ENCODE assay signal across 8 cellular contexts in the genomic region with DNA sequence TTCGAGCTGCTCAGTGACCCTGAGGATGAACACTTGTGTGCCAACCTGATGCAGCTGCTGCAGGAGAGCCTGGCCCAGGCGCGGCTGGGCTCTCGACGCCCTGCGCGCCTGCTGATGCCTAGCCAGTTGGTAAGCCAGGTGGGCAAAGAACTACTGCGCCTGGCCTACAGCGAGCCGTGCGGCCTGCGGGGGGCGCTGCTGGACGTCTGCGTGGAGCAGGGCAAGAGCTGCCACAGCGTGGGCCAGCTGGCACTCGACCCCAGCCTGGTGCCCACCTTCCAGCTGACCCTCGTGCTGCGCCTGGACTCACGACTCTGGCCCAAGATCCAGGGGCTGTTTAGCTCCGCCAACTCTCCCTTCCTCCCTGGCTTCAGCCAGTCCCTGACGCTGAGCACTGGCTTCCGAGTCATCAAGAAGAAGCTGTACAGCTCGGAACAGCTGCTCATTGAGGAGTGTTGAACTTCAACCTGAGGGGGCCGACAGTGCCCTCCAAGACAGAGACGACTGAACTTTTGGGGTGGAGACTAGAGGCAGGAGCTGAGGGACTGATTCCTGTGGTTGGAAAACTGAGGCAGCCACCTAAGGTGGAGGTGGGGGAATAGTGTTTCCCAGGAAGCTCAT. TPM values are rescaled to one million over a fixed set of nuclear protein-coding genes. Genes with fewer than 3 reads are reported as not detected.
DNase-seq lines count a peak whose midpoint lies in the region; ATAC-seq and TF ChIP-seq lines count a peak whose summit lies in the region.

No MANE protein-coding gene starts in this region.

- no peak overlapping the region for H2BK120ac ChIP-seq in trophoblast cell (ENCODE audit: insufficient read depth, low read length, poor library complexity)

- H3K27ac ChIP-seq in GM23338 (ENCODE audit: low read depth) (no peak overlapping the region), RWPE2 (ENCODE audit: poor library complexity, severe bottlenecking) (peak overlapping the region; percentile 99), heart left ventricle (peak overlapping the region; percentile 95 to 100 (median 99)), trophoblast cell (ENCODE audit: low read depth, low read length) (peak overlapping the region; percentile 62)

- POLR2A ChIA-PET in activated naive CD8-positive, alpha-beta T cell treated with anti-CD3 and anti-CD28 coated beads, Interleukin-2, amount 10 ng/mL, durations not matched to agents 7 days and 5 days (lab: Charles Lee) = interaction anchor here (0.6 to 53.3 kb wide), 16 partner anchors 10 to 205 kb away, joined by 3 to 1812 read pairs (median 10); a partner anchor contains a TSS

- TF ChIP-seq CTCF in AG10803 (conservative IDR thresholded peaks at IDR 0.05; ENCODE audit: low read length) = peak; percentile 70
- TF ChIP-seq CTCF in GM23338 (conservative IDR thresholded peaks at IDR 0.05; ENCODE audit: low read depth in 2 of 2) = peak; percentile 73 to 84
- peak; percentile 34 for TF ChIP-seq CTCF in RWPE2 (IDR thresholded peaks at IDR 0.05; ENCODE audit: poor library complexity, severe bottlenecking)
- TF ChIP-seq CTCF in heart left ventricle (IDR thresholded peaks at IDR 0.05) = peak; percentile 44 to 75 (median 61)

- H4K91ac ChIP-seq in trophoblast cell (ENCODE audit: low read depth, low read length) = peak overlapping the region; percentile 63

- H3F3A ChIP-seq in GM23338 (replicated peaks; ENCODE audit: low read depth) = peaks cover 25% of the 10 kb centered on the region; the same call in 1 of the 2 replicates

- H3K27me3 Mint-ChIP-seq in GM23338 (ENCODE audit: insufficient read depth, low read depth, poor library complexity) = peaks cover 26% of the 10 kb centered on the region
- no peaks in the 10 kb centered on the region for H3K27me3 Mint-ChIP-seq in activated naive CD8-positive, alpha-beta T cell treated with anti-CD3 and anti-CD28 coated beads, Interleukin-2, amount 10 ng/mL, durations not matched to agents 7 days and 5 days

- no peak overlapping the region for H2AK5ac ChIP-seq in trophoblast cell (ENCODE audit: low read length)

- H3K9ac ChIP-seq in trophoblast cell (ENCODE audit: low read length) = peak overlapping the region; percentile 89

- H2AFZ ChIP-seq in GM23338 (no peak overlapping the region), trophoblast cell (ENCODE audit: insufficient read depth, low read length, poor library complexity) (no peak overlapping the region)

- H3K36me3 Mint-ChIP-seq in GM23338 (ENCODE audit: low read depth) = peaks cover 39% of the 10 kb centered on the region
- peaks cover 32% of the 10 kb centered on the region for H3K36me3 Mint-ChIP-seq in activated naive CD8-positive, alpha-beta T cell treated with anti-CD3 and anti-CD28 coated beads, Interleukin-2, amount 10 ng/mL, durations not matched to agents 7 days and 5 days

- intact Hi-C loops in heart left ventricle (cut with DNase I) = loop anchor here in 9 of 10 donors (2.0 to 10.0 kb wide), 9 partner anchors 42 to 62 kb away; no protein-coding TSS in a partner anchor

- peak; percentile 27 for ATAC-seq in GM23338
- no peak for ATAC-seq in RWPE2 (ENCODE audit: low read depth)
- ATAC-seq in activated naive CD8-positive, alpha-beta T cell treated with anti-CD3 and anti-CD28 coated beads, Interleukin-2, amount 10 ng/mL, durations not matched to agents 7 days and 5 days (ENCODE audit: low read depth) = peak; percentile 25
- peak; percentile 3 to 22 (median 13) for ATAC-seq in heart left ventricle
- no peak for ATAC-seq in GM19328 (IDR thresholded peaks at IDR 0.05; ENCODE audit: unreplicated experiment)

- DNase-seq in AG10803 (ENCODE audit: low read depth) (peak; percentile 73), GM23338 (ENCODE audit: low spot score) (peak; percentile 77), RWPE2 (ENCODE audit: low spot score) (no peak), heart left ventricle (peak; percentile 68 to 87 (median 77)), trophoblast cell (no peak), SKM-1 treated with dmso at 0.1 percent for 144 hours (lab: John Stamatoyannopoulos, UW; ENCODE audit: unreplicated experiment) (no peak)
- peak; percentile 87 for DNase-seq in activated naive CD8-positive, alpha-beta T cell treated with anti-CD3 and anti-CD28 coated beads, Interleukin-2, amount 10 ng/mL, durations not matched to agents 7 days and 5 days

- H3K9me2 ChIP-seq in GM23338 (ENCODE audit: insufficient read depth) = 0 out of 2 replicates have a peak, but pooled peaks cover 2% of the 10 kb centered on the region

- H3K79me2 ChIP-seq in GM23338 (replicated peaks; ENCODE audit: insufficient read depth) (peaks cover 22% of the 10 kb centered on the region), trophoblast cell (ENCODE audit: control insufficient read depth, insufficient read depth, low read length, poor library complexity) (peaks cover 20% of the 10 kb centered on the region)

- peak in 1 of 2 donors; percentile 35 for TF ChIP-seq POLR2A in heart left ventricle (IDR thresholded peaks at IDR 0.05)

- H3K4ac ChIP-seq in trophoblast cell (ENCODE audit: low read depth, low read length) = peak overlapping the region; percentile 35

- peaks cover 44% of the 10 kb centered on the region for H3K4me1 Mint-ChIP-seq in GM23338
- H3K4me1 Mint-ChIP-seq in activated naive CD8-positive, alpha-beta T cell treated with anti-CD3 and anti-CD28 coated beads, Interleukin-2, amount 10 ng/mL, durations not matched to agents 7 days and 5 days = peaks cover 51% of the 10 kb centered on the region

- H3K4me3 ChIP-seq in AG10803 (ENCODE audit: low read length) = peak overlapping the region; percentile 100
- peak overlapping the region; percentile 98 for H3K4me3 ChIP-seq in GM23338
- H3K4me3 ChIP-seq in RWPE2 (ENCODE audit: severe bottlenecking) = peak overlapping the region; percentile 80
- peak overlapping the region; percentile 66 to 98 (median 76) for H3K4me3 ChIP-seq in heart left ventricle
- peak overlapping the region; percentile 92 for H3K4me3 ChIP-seq in trophoblast cell (ENCODE audit: low read depth, low read length)

- H2BK5ac ChIP-seq in trophoblast cell (ENCODE audit: low read depth, low read length, poor library complexity) = peak overlapping the region; percentile 7

- no peak overlapping the region for H3K23ac ChIP-seq in trophoblast cell (ENCODE audit: low read length)

- H3K36me3 ChIP-seq in GM23338 (ENCODE audit: insufficient read depth) = peaks cover 6% of the 10 kb centered on the region
- H3K36me3 ChIP-seq in RWPE2 (ENCODE audit: low read depth) = peaks cover 32% of the 10 kb centered on the region
- peaks cover 3 to 20% (median 15%) of the 10 kb centered on the region in 9 donors for H3K36me3 ChIP-seq in heart left ventricle
- peaks cover 12 to 15% of the 10 kb centered on the region in 2 experiments for H3K36me3 ChIP-seq in trophoblast cell (ENCODE audit: control insufficient read depth in 1 of 2, insufficient read depth in 2 of 2, low read length in 2 of 2)

- H3K9me3 ChIP-seq in RWPE2 (ENCODE audit: severe bottlenecking) (no peaks in the 10 kb centered on the region), heart left ventricle (no peaks in the 10 kb centered on the region), trophoblast cell (ENCODE audit: insufficient read depth, low read depth, low read length) (no peaks in the 10 kb centered on the region)

- peak overlapping the region; percentile 32 for H4K8ac ChIP-seq in trophoblast cell (ENCODE audit: low read depth, low read length)

- peak overlapping the region; percentile 94; the same call in 1 of the 2 replicates for H3K27ac Mint-ChIP-seq in GM23338
- H3K27ac Mint-ChIP-seq in activated naive CD8-positive, alpha-beta T cell treated with anti-CD3 and anti-CD28 coated beads, Interleukin-2, amount 10 ng/mL, durations not matched to agents 7 days and 5 days = peak overlapping the region; percentile 93

- H4K12ac ChIP-seq in trophoblast cell (ENCODE audit: low read depth, low read length) = no peak overlapping the region

- WGBS in heart left ventricle, 4 donors = 6 to 14% (median 10%) methylated on average over 11 to 26 of the region's 26 CpGs
- WGBS in trophoblast cell (ENCODE audit: extremely low coverage, insufficient coverage, insufficient read length) = no CpG with 5 or more reads among the region's 26 CpGs

- peak overlapping the region; percentile 92 for H3K4me3 Mint-ChIP-seq in GM23338
- H3K4me3 Mint-ChIP-seq in activated naive CD8-positive, alpha-beta T cell treated with anti-CD3 and anti-CD28 coated beads, Interleukin-2, amount 10 ng/mL, durations not matched to agents 7 days and 5 days = peak overlapping the region; percentile 93

- H4K20me1 ChIP-seq in GM23338 (replicated peaks; ENCODE audit: insufficient read depth) = peaks cover 10% of the 10 kb centered on the region

- H3K18ac ChIP-seq in trophoblast cell (ENCODE audit: low read length) = peak overlapping the region; percentile 73

- H3K27me3 ChIP-seq in GM23338 (ENCODE audit: insufficient read depth) (no peaks in the 10 kb centered on the region), RWPE2 (ENCODE audit: insufficient read depth, poor library complexity, severe bottlenecking) (no peaks in the 10 kb centered on the region), heart left ventricle (no peaks in the 10 kb centered on the region), trophoblast cell (ENCODE audit: insufficient read depth, low read length) (no peaks in the 10 kb centered on the region)

- H3K79me1 ChIP-seq in trophoblast cell (ENCODE audit: low read length) = peaks cover 22% of the 10 kb centered on the region

- peak overlapping the region; percentile 96 for H3K4me2 ChIP-seq in GM23338
- peak overlapping the region; percentile 81 for H3K4me2 ChIP-seq in trophoblast cell (ENCODE audit: low read length)

- peak overlapping the region; percentile 58 for H3K14ac ChIP-seq in trophoblast cell (ENCODE audit: low read length)

- H3K9me3 Mint-ChIP-seq in GM23338 = no peaks in the 10 kb centered on the region; the same call in 2 of the 3 replicates
- no peaks in the 10 kb centered on the region for H3K9me3 Mint-ChIP-seq in activated naive CD8-positive, alpha-beta T cell treated with anti-CD3 and anti-CD28 coated beads, Interleukin-2, amount 10 ng/mL, durations not matched to agents 7 days and 5 days

- H3K4me1 ChIP-seq in GM23338 (ENCODE audit: insufficient read depth) (peaks cover 34% of the 10 kb centered on the region), RWPE2 (ENCODE audit: insufficient read depth, poor library complexity, severe bottlenecking) (peaks cover 23% of the 10 kb centered on the region), heart left ventricle (peaks cover 6 to 54% (median 34%) of the 10 kb centered on the region in 12 donors), trophoblast cell (ENCODE audit: control insufficient read depth in 1 of 2, insufficient read depth in 2 of 2, low read length in 2 of 2) (peaks cover 14 to 25% of the 10 kb centered on the region in 2 experiments)

- no peak overlapping the region for H2BK12ac ChIP-seq in trophoblast cell (ENCODE audit: low read length)

RNA-seq across cellular contexts. Expression of a gene that starts 1.1 kb away (rescaled TPM):
- total RNA-seq in GM23338 (2014; rRNA removed; shearing (Covaris generic)) = 110 and 136 TPM in 2 replicates
- polyA plus RNA-seq in GM23338 (2016; fragmentation: Nextera tagmentation; extraction: Ambion mirVana) = 108 and 114 TPM in 2 replicates
- 100 to 1,000 TPM; 150 to 159 TPM for total RNA-seq in activated naive CD8-positive, alpha-beta T cell treated with anti-CD3 and anti-CD28 coated beads, Interleukin-2, amount 10 ng/mL, durations not matched to agents 7 days and 5 days
- 10 to 100 TPM; 14.6 to 68.2 (median 40.4) TPM for total RNA-seq in heart left ventricle
- 100 to 1,000 TPM in 1 of 2 donors, 10 to 100 TPM in 1; 59.4 to 112 TPM for polyA plus RNA-seq in heart left ventricle
- polyA plus RNA-seq in trophoblast cell (2013) = 175 and 178 TPM in 2 replicates

RNA-seq across cellular contexts. Expression of a gene that starts 58.8 kb away (rescaled TPM):
- 30.3 and 37.2 TPM in 2 replicates for total RNA-seq in GM23338 (2014; rRNA removed; shearing (Covaris generic))
- polyA plus RNA-seq in GM23338 (2016; fragmentation: Nextera tagmentation; extraction: Ambion mirVana) (13.5 and 13.7 TPM in 2 replicates), heart left ventricle (10 to 100 TPM; 12.0 to 49.6 TPM)
- 10 to 100 TPM; 28.5 to 34.4 TPM for total RNA-seq in activated naive CD8-positive, alpha-beta T cell treated with anti-CD3 and anti-CD28 coated beads, Interleukin-2, amount 10 ng/mL, durations not matched to agents 7 days and 5 days
- total RNA-seq in heart left ventricle = 10 to 100 TPM; 26.4 to 44.8 (median 35.3) TPM
- polyA plus RNA-seq in trophoblast cell (2013) = 33.6 and 35.4 TPM in 2 replicates

RNA-seq across cellular contexts. Expression of a gene that starts 59.0 kb away (rescaled TPM):
- 77.5 and 88.5 TPM in 2 replicates for total RNA-seq in GM23338 (2014; rRNA removed; shearing (Covaris generic))
- polyA plus RNA-seq in GM23338 (2016; fragmentation: Nextera tagmentation; extraction: Ambion mirVana) (116 and 126 TPM in 2 replicates), heart left ventricle (100 to 1,000 TPM; 124 to 242 TPM)
- total RNA-seq in activated naive CD8-positive, alpha-beta T cell treated with anti-CD3 and anti-CD28 coated beads, Interleukin-2, amount 10 ng/mL, durations not matched to agents 7 days and 5 days = 10 to 100 TPM; 89.2 to 89.8 TPM
- 100 to 1,000 TPM; 135 to 237 (median 179) TPM for total RNA-seq in heart left ventricle
- polyA plus RNA-seq in trophoblast cell (2013) = 51.1 and 52.7 TPM in 2 replicates

Comparison
In these comparisons a context has a peak if more than half of its experiments do, and no peak if none do; other contexts are left out.
1. DNase-seq: peak in AG10803 (single experiment), GM23338 (single experiment), activated naive CD8-positive, alpha-beta T cell treated with anti-CD3 and anti-CD28 coated beads, Interleukin-2, amount 10 ng/mL, durations not matched to agents 7 days and 5 days (single experiment) and heart left ventricle (5 of 5); none in RWPE2 (single experiment), trophoblast cell (0 of 2) and SKM-1 treated with dmso at 0.1 percent for 144 hours (single experiment).
2. ATAC-seq: peak in GM23338 (single experiment), activated naive CD8-positive, alpha-beta T cell treated with anti-CD3 and anti-CD28 coated beads, Interleukin-2, amount 10 ng/mL, durations not matched to agents 7 days and 5 days (single experiment) and heart left ventricle (4 of 4); none in RWPE2 (single experiment) and GM19328 (single experiment).
3. Peak in every context shown above with its lines, with median percentiles within 50 percentile points of each other: H3K4me3 ChIP-seq and CTCF ChIP-seq.